In genomic region chr6:42117843-42118161, GRCh38 we compare ENCODE assay signal across 15 cellular contexts. TPM values are rescaled to one million over a fixed set of nuclear protein-coding genes. Genes with fewer than 3 reads are reported as not detected.
DNase-seq lines count a peak whose midpoint lies in the region; ATAC-seq and TF ChIP-seq lines count a peak whose summit lies in the region.
"Had no signal": no experiment of that assay in that cellular context is flagged by ENCODE, and none has a peak within 500 bp of the region (broad histone marks: within the 10 kb centered on the region; RNA-seq: fewer than 3 reads in every experiment).

No MANE protein-coding gene starts in this region.

- DNase-seq in Peyer's patch: no peak
- DNase-seq in epithelial cell of prostate (ENCODE audit: low read depth, low spot score): no peak
- DNase-seq in nephron progenitor cell: no peak
- DNase-seq in upper lobe of right lung: no peak
- no peak for DNase-seq in amniotic stem cell (lab: John Stamatoyannopoulos, UW)
- DNase-seq in Ammon's horn (ENCODE audit: low spot score): no peak
- no peak for DNase-seq in activated effector memory CD4-positive, alpha-beta T cell treated with Interleukin-2 at 50 U/mL for 16 hours
- DNase-seq: activated CD4-positive, alpha-beta T cell treated with anti-CD3 and anti-CD28 coated beads, Interleukin-2, amount 10 ng/mL, durations not matched to agents 7 days and 5 days; activated naive CD4-positive, alpha-beta T cell treated with anti-CD3 and anti-CD28 coated beads for 36 hours; DMS 273 treated with DMSO at 0.1 percent for 48 hours; NCI-H1417 treated with DMSO at 0.1 percent for 48 hours; stimulated activated CD4-positive, alpha-beta T cell treated with anti-CD3 and anti-CD28 coated beads, Interleukin-1b, Interleukin-23, amount 100 ng/mL, for 48 hours; SW 1271 had no signal

- no peaks in the 10 kb centered on the region for H3K36me3 ChIP-seq in Peyer's patch
- H3K36me3 ChIP-seq in upper lobe of right lung: no peaks in the 10 kb centered on the region
- H3K36me3 ChIP-seq: neural progenitor cell had no signal

- H3K27ac Mint-ChIP-seq in nephron progenitor cell: peak overlapping the region; percentile 59
- H3K27ac Mint-ChIP-seq: activated CD4-positive, alpha-beta T cell treated with anti-CD3 and anti-CD28 coated beads, Interleukin-2, amount 10 ng/mL, durations not matched to agents 7 days and 5 days; activated naive CD4-positive, alpha-beta T cell treated with anti-CD3 and anti-CD28 coated beads for 36 hours; neural progenitor cell had no signal

- no peaks in the 10 kb centered on the region for H3K36me3 Mint-ChIP-seq in nephron progenitor cell (ENCODE audit: low read depth)
- H3K36me3 Mint-ChIP-seq: neural progenitor cell had no signal

- H3K27me3 Mint-ChIP-seq in nephron progenitor cell (ENCODE audit: low read depth, poor library complexity): peaks cover 8% of the 10 kb centered on the region

- H3K27ac ChIP-seq in Peyer's patch (peak overlapping the region in 3 of 4 donors; percentile 77 to 97 (median 85)), epithelial cell of prostate (peak overlapping the region; percentile 89), upper lobe of right lung (peak overlapping the region; percentile 65)
- H3K27ac ChIP-seq: neural progenitor cell had no signal

- H3K4me1 Mint-ChIP-seq in nephron progenitor cell: peaks cover 41% of the 10 kb centered on the region
- H3K4me1 Mint-ChIP-seq: activated CD4-positive, alpha-beta T cell treated with anti-CD3 and anti-CD28 coated beads, Interleukin-2, amount 10 ng/mL, durations not matched to agents 7 days and 5 days; neural progenitor cell had no signal

- no peak for ATAC-seq in upper lobe of right lung

- H3K27me3 ChIP-seq in Peyer's patch (no peaks in the 10 kb centered on the region), upper lobe of right lung (no peaks in the 10 kb centered on the region)
- H3K27me3 ChIP-seq: neural progenitor cell had no signal

- H3K9me3 Mint-ChIP-seq in nephron progenitor cell: peaks cover 3% of the 10 kb centered on the region
- H3K9me3 Mint-ChIP-seq: activated CD4-positive, alpha-beta T cell treated with anti-CD3 and anti-CD28 coated beads, Interleukin-2, amount 10 ng/mL, durations not matched to agents 7 days and 5 days; activated naive CD4-positive, alpha-beta T cell treated with anti-CD3 and anti-CD28 coated beads for 36 hours; neural progenitor cell had no signal

- TF ChIP-seq POLR2A in Peyer's patch (IDR thresholded peaks at IDR 0.05): no peak

- H3K4me3 Mint-ChIP-seq in nephron progenitor cell: no peak overlapping the region
- H3K4me3 Mint-ChIP-seq: activated CD4-positive, alpha-beta T cell treated with anti-CD3 and anti-CD28 coated beads, Interleukin-2, amount 10 ng/mL, durations not matched to agents 7 days and 5 days; activated naive CD4-positive, alpha-beta T cell treated with anti-CD3 and anti-CD28 coated beads for 36 hours; neural progenitor cell had no signal

- no peaks in the 10 kb centered on the region for H3K9me3 ChIP-seq in Peyer's patch
- H3K9me3 ChIP-seq in upper lobe of right lung: no peaks in the 10 kb centered on the region

- intact Hi-C loops in upper lobe of right lung (cut with DNase I): no loop called here

- H3K4me3 ChIP-seq in Peyer's patch (no peak overlapping the region), upper lobe of right lung (no peak overlapping the region)
- H3K4me3 ChIP-seq: neural progenitor cell had no signal

- TF ChIP-seq CTCF in Peyer's patch (IDR thresholded peaks at IDR 0.05) (no peak), nephron progenitor cell (IDR thresholded peaks at IDR 0.05) (no peak), upper lobe of right lung (IDR thresholded peaks at IDR 0.05) (no peak)

- H3K4me1 ChIP-seq in Peyer's patch: peaks cover 0 to 44% (median 4%) of the 10 kb centered on the region in 4 donors
- peaks cover 12% of the 10 kb centered on the region for H3K4me1 ChIP-seq in upper lobe of right lung
- H3K4me1 ChIP-seq: neural progenitor cell had no signal

RNA-seq across cellular contexts. Expression of gene C6orf132, which starts 24.6 kb away (rescaled TPM):
- 100 to 1,000 TPM in 1 of 4 donors, 10 to 100 TPM in 3; 47.9 to 106 (median 95.9) TPM for total RNA-seq in Peyer's patch
- 11.5 TPM for total RNA-seq in upper lobe of right lung
- total RNA-seq: RPMI7951 had no signal

RNA-seq across cellular contexts. Expression of gene GUCA1A, which starts 55.4 kb away (rescaled TPM):
- not detected for total RNA-seq in Peyer's patch
- total RNA-seq in upper lobe of right lung: not detected
- total RNA-seq: activated CD4-positive, alpha-beta T cell treated with anti-CD3 and anti-CD28 coated beads, Interleukin-2, amount 10 ng/mL, durations not matched to agents 7 days and 5 days; activated naive CD4-positive, alpha-beta T cell treated with anti-CD3 and anti-CD28 coated beads for 36 hours; RPMI7951 had no signal
